Comparison of ENCODE assay signal across 22 cellular contexts in genomic region chr1:162335126-162335525, GRCh38. TPM values are rescaled to one million over a fixed set of nuclear protein-coding genes. Genes with fewer than 3 reads are reported as not detected.
"Had no signal": no experiment of that assay in that cellular context is flagged by ENCODE, and none has a peak within 500 bp of the region (broad histone marks: within the 10 kb centered on the region; RNA-seq: fewer than 3 reads in every experiment).

No MANE protein-coding gene starts in this region.

- H3K9me3 ChIP-seq: body of pancreas, prostate gland, stomach, thoracic aorta had no signal

- H3K27me3 ChIP-seq: body of pancreas, stomach had no signal

- H3K27ac Mint-ChIP-seq: activated CD8-positive, alpha-beta T cell treated with anti-CD3 and anti-CD28 coated beads for 36 hours; naive thymus-derived CD8-positive, alpha-beta T cell; T-cell had no signal

- DNase-seq: activated CD4-positive, alpha-beta T cell treated with anti-CD3 and anti-CD28 coated beads for 4 hours; activated CD8-positive, alpha-beta T cell treated with anti-CD3 and anti-CD28 coated beads for 36 hours; activated effector memory CD4-positive, alpha-beta T cell treated with Interleukin-2 at 50 U/mL for 16 hours; activated naive CD4-positive, alpha-beta T cell treated with anti-CD3 and anti-CD28 coated beads, Interleukin-2, amount 50 U/mL, for 16 hours; activated T-cell treated with anti-CD3 and anti-CD28 coated beads, Interleukin-2, amount 50 U/mL, for 4 hours; body of pancreas; effector CD4-positive, alpha-beta T cell; foreskin keratinocyte; naive thymus-derived CD8-positive, alpha-beta T cell; stomach; T-cell had no signal

- H3K27ac ChIP-seq: body of pancreas, coronary artery, foreskin keratinocyte, prostate gland, SK-N-MC, stomach, thoracic aorta had no signal

- H3K4me3 ChIP-seq: body of pancreas, coronary artery, lung, prostate gland, SK-N-MC, stomach, thoracic aorta had no signal

- H3K9me3 Mint-ChIP-seq: activated CD8-positive, alpha-beta T cell treated with anti-CD3 and anti-CD28 coated beads for 36 hours; activated T-cell treated with anti-CD3 and anti-CD28 coated beads, Interleukin-2, amount 50 U/mL, for 4 hours; central memory CD8-positive, alpha-beta T cell; naive thymus-derived CD8-positive, alpha-beta T cell; T-cell had no signal

- H3K36me3 ChIP-seq: prostate gland, thoracic aorta had no signal

- H3K4me1 ChIP-seq: body of pancreas, foreskin keratinocyte, prostate gland, stomach had no signal

- H3K4me3 Mint-ChIP-seq: activated CD8-positive, alpha-beta T cell treated with anti-CD3 and anti-CD28 coated beads for 36 hours; activated T-cell treated with anti-CD3 and anti-CD28 coated beads, Interleukin-2, amount 50 U/mL, for 4 hours; central memory CD8-positive, alpha-beta T cell; naive thymus-derived CD8-positive, alpha-beta T cell; T-cell had no signal

- H3K36me3 Mint-ChIP-seq: naive thymus-derived CD8-positive, alpha-beta T cell; T-cell had no signal

- H3K4me1 Mint-ChIP-seq: central memory CD8-positive, alpha-beta T cell; naive thymus-derived CD8-positive, alpha-beta T cell; T-cell had no signal

RNA-seq across cellular contexts. Expression of gene SPATA46, which starts 41.5 kb away (rescaled TPM):
- total RNA-seq: activated CD8-positive, alpha-beta T cell treated with anti-CD3 and anti-CD28 coated beads for 36 hours; activated T-cell treated with anti-CD3 and anti-CD28 coated beads, Interleukin-2, amount 50 U/mL, for 4 hours; body of pancreas; foreskin keratinocyte; lung; mucosa of gallbladder; naive thymus-derived CD8-positive, alpha-beta T cell; omental fat pad; sciatic nerve; stomach; T-cell; thoracic aorta; ureter had no signal
- polyA plus RNA-seq: adipose tissue; foreskin keratinocyte; lung; naive thymus-derived CD8-positive, alpha-beta T cell; stomach had no signal

RNA-seq across cellular contexts. Expression of gene C1orf226, which starts 46.4 kb away (rescaled TPM):
- polyA plus RNA-seq: naive thymus-derived CD8-positive, alpha-beta T cell had no signal
